Comparison of ENCODE assay signal across 9 cellular contexts in the genomic region with DNA sequence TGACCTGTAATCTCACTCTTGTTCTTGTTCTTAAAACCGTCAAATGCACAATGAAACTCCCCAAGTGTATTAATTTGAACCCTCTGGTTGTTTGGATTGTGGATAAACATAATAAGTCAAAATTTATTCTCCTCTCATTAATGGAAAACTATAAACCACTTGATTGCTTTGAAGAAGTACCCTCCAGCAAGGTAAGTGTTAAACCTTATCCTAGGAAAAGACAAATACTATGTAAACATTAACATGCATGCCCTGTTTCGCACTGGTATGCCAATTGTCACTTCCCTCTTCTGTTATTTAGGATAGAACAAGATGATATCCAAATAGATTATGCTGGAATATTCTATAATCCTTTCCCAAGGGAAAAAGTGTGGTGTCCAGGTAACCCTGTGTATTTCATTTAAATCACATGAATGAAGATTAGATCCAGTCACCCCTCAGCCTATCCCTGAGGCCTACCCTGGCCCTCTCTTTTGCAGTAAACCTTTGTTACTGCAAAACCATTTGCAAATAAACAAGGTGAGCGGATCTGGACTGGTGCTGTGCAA. TPM values are rescaled to one million over a fixed set of nuclear protein-coding genes. Genes with fewer than 3 reads are reported as not detected.
DNase-seq lines count a peak whose midpoint lies in the region; ATAC-seq, FAIRE-seq and TF ChIP-seq lines count a peak whose summit lies in the region.
"Had no signal": no experiment of that assay in that cellular context is flagged by ENCODE, and none has a peak within 500 bp of the region (broad histone marks: within the 10 kb centered on the region; RNA-seq: fewer than 3 reads in every experiment).

No MANE protein-coding gene starts in this region.

- no peak overlapping the region for H2BK20ac ChIP-seq in H1 (ENCODE audit: low read length)

- no peak overlapping the region for H2AK5ac ChIP-seq in H1 (ENCODE audit: low read depth, low read length)

- POLR2A ChIA-PET in CD8-positive, alpha-beta T cell (lab: Charles Lee) = interaction anchor here (1.0 to 2.7 kb wide), 5 partner anchors 24 to 140 kb away, joined by 3 to 26 read pairs (median 6); a partner anchor contains a TSS
- POLR2A ChIA-PET in H1 (lab: Charles Lee; ENCODE audit: partially characterized antibody) = interaction anchor here (0.9 to 3.2 kb wide), 8 partner anchors 10 to 141 kb away, joined by 3 to 17 read pairs (median 4); a partner anchor contains a TSS

- H3K14ac ChIP-seq in H1 (ENCODE audit: insufficient read length) = no peak overlapping the region

- peaks cover 43% of the 10 kb centered on the region for H3K4me1 Mint-ChIP-seq in CD8-positive, alpha-beta T cell (ENCODE audit: low read depth)

- peak overlapping the region; percentile 80 for H3K4me3 ChIP-seq in CD8-positive, alpha-beta T cell (ENCODE audit: low read depth, low read length)
- H3K4me3 ChIP-seq in H1 (ENCODE audit: extremely low read depth in 1 of 4, insufficient read depth in 2 of 4, low read depth in 3 of 4, low read length in 4 of 4) (peak overlapping the region; percentile 54 to 78 (median 70)), osteoblast (ENCODE audit: insufficient read depth, low read length) (peak overlapping the region; percentile 94)

- no peak overlapping the region for H2BK15ac ChIP-seq in H1 (ENCODE audit: low read length)

- H3K79me1 ChIP-seq in H1 (ENCODE audit: low read depth, low read length) = no peaks in the 10 kb centered on the region; the same call in 1 of the 2 replicates

- H4K20me1 ChIP-seq in H1 (replicated peaks in 1 of 2; ENCODE audit: control insufficient read depth in 1 of 2, insufficient read depth in 2 of 2, low read length in 2 of 2) (no peaks in the 10 kb centered on the region), osteoblast (ENCODE audit: insufficient read depth, low read length) (no peaks in the 10 kb centered on the region)

- peak overlapping the region; percentile 63 to 82 for H3K4me2 ChIP-seq in H1 (ENCODE audit: insufficient read depth in 1 of 2, low read depth in 2 of 2, low read length in 2 of 2)
- H3K4me2 ChIP-seq in osteoblast (ENCODE audit: insufficient read depth, low read length) = peak overlapping the region; percentile 95

- no peak overlapping the region for H3K23ac ChIP-seq in H1 (ENCODE audit: insufficient read length)

- no peak for DNase-seq in CD8-positive, alpha-beta T cell
- peak; percentile 48 for DNase-seq in NCI-H748 treated with DMSO at 0.1 percent for 48 hours (lab: John Stamatoyannopoulos, UW)
- no peak for DNase-seq in H1 (ENCODE audit: low read depth in 1 of 2, low spot score in 2 of 2)
- no peak for DNase-seq in osteoblast (ENCODE audit: insufficient read length, low spot score, missing footprints)
- no peak for DNase-seq in NCI-H1417 treated with DMSO at 0.1 percent for 48 hours (lab: John Stamatoyannopoulos, UW)
- DNase-seq in activated CD4-positive, CD25-positive, alpha-beta regulatory T cell treated with anti-CD3 and anti-CD28 coated beads, Interleukin-2, amount 50 U/mL, for 72 hours = no peak
- no peak for DNase-seq in ACHN

- peak overlapping the region; percentile 8 for H4K5ac ChIP-seq in H1 (ENCODE audit: insufficient read length, low read depth, low read length)

- 31% methylated on average over 3 of the region's 3 CpGs; no CpG with 5 or more reads in 1 of the 2 experiments for WGBS in H1 (ENCODE audit: extremely low coverage in 1 of 2, insufficient coverage in 1 of 2, insufficient read length in 1 of 2, insufficient replicate concordance in 2 of 2, low coverage in 1 of 2, low lambda C conversion rate in 2 of 2, missing lambda C conversion rate in 1 of 2), 2 experiments

- H2BK12ac ChIP-seq in H1 (ENCODE audit: low read depth, low read length) = no peak overlapping the region

- CTCF ChIA-PET in CD8-positive, alpha-beta T cell (lab: Charles Lee) = interaction anchor here (1.3 kb wide), 1 partner anchor 134 kb away, joined by 3 read pairs; no protein-coding TSS in a partner anchor
- CTCF ChIA-PET in H1 (lab: Charles Lee; ENCODE audit: partially characterized antibody) = no interaction called here

- no peak overlapping the region for H2BK120ac ChIP-seq in H1 (replicated peaks; ENCODE audit: low read depth, low read length)

- intact Hi-C loops in CD8-positive, alpha-beta T cell (cut with DNase I, micrococcal nuclease) = loop anchor here (1.0 to 5.0 kb wide), 4 partner anchors 36 to 906 kb away; a partner anchor contains a TSS

- no peaks in the 10 kb centered on the region for H3K27me3 Mint-ChIP-seq in CD8-positive, alpha-beta T cell (ENCODE audit: low read depth)

- H2BK5ac ChIP-seq in H1 (ENCODE audit: low read depth, low read length) = peak overlapping the region; percentile 87

- no peak overlapping the region for H3K4ac ChIP-seq in H1 (replicated peaks; ENCODE audit: insufficient read length, low read depth, low read length)

- H4K91ac ChIP-seq in H1 (replicated peaks; ENCODE audit: insufficient read length, low read length) = no peak overlapping the region

- in situ Hi-C loops in ACHN (cut with HindIII; ENCODE audit: low pct_ligation_motif_present, low pct_unique_long_range_greater_than_20kb, low sequenced_read_pairs) = no loop called here

- peak overlapping the region; percentile 90; the same call in 1 of the 2 replicates for H3K18ac ChIP-seq in H1 (ENCODE audit: extremely low read depth, low read length)

- no peak for TF ChIP-seq CTCF in CD8-positive, alpha-beta T cell (IDR thresholded peaks at IDR 0.05)
- TF ChIP-seq CTCF in H1 (IDR thresholded peaks at IDR 0.05; ENCODE audit: control extremely low read depth in 1 of 3, insufficient read depth in 1 of 3, low read depth in 1 of 3, low read length in 3 of 3) = no peak
- TF ChIP-seq CTCF in osteoblast (IDR thresholded peaks at IDR 0.05; ENCODE audit: extremely low read depth, low read depth, low read length) = no peak

- H3K27ac Mint-ChIP-seq in CD8-positive, alpha-beta T cell = peak overlapping the region; percentile 93

- no peak for ATAC-seq in CD8-positive, alpha-beta T cell
- ATAC-seq in GM21825 (IDR thresholded peaks at IDR 0.05; ENCODE audit: unreplicated experiment) = no peak

- peak overlapping the region; percentile 90 for H3K4me3 Mint-ChIP-seq in CD8-positive, alpha-beta T cell

- no peaks in the 10 kb centered on the region for H3K36me3 ChIP-seq in CD8-positive, alpha-beta T cell (ENCODE audit: insufficient read depth, low read length)
- H3K36me3 ChIP-seq in H1 (ENCODE audit: control insufficient read depth in 2 of 4, insufficient read depth in 4 of 4, low read length in 3 of 4) (peaks cover 0 to 4% (median 0%) of the 10 kb centered on the region in 4 experiments; a peak in 3 of 8 replicates), osteoblast (ENCODE audit: insufficient read depth, low read length) (peaks cover 10% of the 10 kb centered on the region)

- H3K79me2 ChIP-seq in H1 (ENCODE audit: control insufficient read depth in 1 of 2, insufficient read depth in 2 of 2, low read length in 2 of 2) (peaks cover 0 to 11% of the 10 kb centered on the region in 2 experiments; a peak in 1 of 4 replicates), osteoblast (ENCODE audit: insufficient read depth, low read length) (peaks cover 23% of the 10 kb centered on the region)

- H3K27ac ChIP-seq in CD8-positive, alpha-beta T cell (ENCODE audit: low read depth, low read length) = peak overlapping the region; percentile 87
- 0 out of 2 replicates have a peak overlapping the region, but pooled peaks have one; percentile 20 for H3K27ac ChIP-seq in H1 (ENCODE audit: low read depth, low read length)
- peak overlapping the region; percentile 78 for H3K27ac ChIP-seq in osteoblast (ENCODE audit: low read depth, low read length)

- H3K23me2 ChIP-seq in H1 (ENCODE audit: low read depth, low read length) = peaks cover 9% of the 10 kb centered on the region

- no peak for FAIRE-seq in H1 (lab: Jason Lieb, UNC)

- peak overlapping the region in 3 of 4 experiments; percentile 51 to 84 (median 58); a peak in 6 of 7 replicates for H3K9ac ChIP-seq in H1 (replicated peaks in 1 of 4; ENCODE audit: extremely low read depth in 1 of 4, low read depth in 3 of 4, low read length in 3 of 4)

- no peaks in the 10 kb centered on the region for H3K9me3 ChIP-seq in CD8-positive, alpha-beta T cell (ENCODE audit: low read length)
- H3K9me3 ChIP-seq in H1 (ENCODE audit: insufficient read depth in 2 of 2, low read depth in 1 of 2, low read length in 1 of 2) (no peaks in the 10 kb centered on the region), osteoblast (ENCODE audit: low read depth, low read length) (no peaks in the 10 kb centered on the region)

- H3K4me1 ChIP-seq in CD8-positive, alpha-beta T cell (ENCODE audit: insufficient read depth, low read length) = peaks cover 20% of the 10 kb centered on the region
- H3K4me1 ChIP-seq in H1 (replicated peaks in 1 of 4; ENCODE audit: control insufficient read depth in 3 of 4, insufficient read depth in 4 of 4, low read length in 3 of 4) = peaks cover 0 to 3% (median 1%) of the 10 kb centered on the region in 4 experiments; a peak in 3 of 7 replicates
- H3K4me1 ChIP-seq in osteoblast (ENCODE audit: insufficient read depth, low read length) = peaks cover 15% of the 10 kb centered on the region

- peaks cover 17% of the 10 kb centered on the region for H3K36me3 Mint-ChIP-seq in CD8-positive, alpha-beta T cell

- no peak for TF ChIP-seq EP300 in H1 (IDR thresholded peaks at IDR 0.05; ENCODE audit: borderline replicate concordance in 1 of 2, low read depth in 2 of 2, low read length in 2 of 2)

- no peaks in the 10 kb centered on the region for H3K27me3 ChIP-seq in CD8-positive, alpha-beta T cell (ENCODE audit: insufficient read depth, low read length)
- H3K27me3 ChIP-seq in H1 (replicated peaks in 1 of 4; ENCODE audit: control insufficient read depth in 3 of 4, extremely low read depth in 1 of 4, insufficient read depth in 3 of 4, low read length in 3 of 4) (no peaks in the 10 kb centered on the region), osteoblast (ENCODE audit: insufficient read depth, low read length) (no peaks in the 10 kb centered on the region)
- H3K27me3 ChIP-seq: foreskin keratinocyte had no signal

- H2AFZ ChIP-seq in H1 (ENCODE audit: low read length) = no peak overlapping the region
- peak overlapping the region; percentile 87 for H2AFZ ChIP-seq in osteoblast (ENCODE audit: low read length)

- TF ChIP-seq POLR2A in H1 (IDR thresholded peaks at IDR 0.05; ENCODE audit: control extremely low read depth in 1 of 2, low read depth in 2 of 2, low read length in 2 of 2) = no peak

- no peak overlapping the region for H4K8ac ChIP-seq in H1 (ENCODE audit: extremely low read depth, insufficient read depth, low read length)

- TF ChIP-seq RAD21 in H1 (IDR thresholded peaks at IDR 0.05 in 1 of 2, conservative IDR thresholded peaks at IDR 0.05 in 1 of 2; ENCODE audit: low read depth in 2 of 2, low read length in 2 of 2) = no peak

- H3K9me3 Mint-ChIP-seq in CD8-positive, alpha-beta T cell = peaks cover 17% of the 10 kb centered on the region

- H3K56ac ChIP-seq in H1 (replicated peaks; ENCODE audit: insufficient read length, low read depth, low read length) = peak overlapping the region; percentile 83

RNA-seq across cellular contexts. Expression of a gene that starts 1.3 kb away (rescaled TPM):
- total RNA-seq in CD8-positive, alpha-beta T cell = 10 to 100 TPM; 21.9 to 22.4 TPM
- total RNA-seq in H1 (2021; fragmentation: NEBNext Ultra II Directional; extraction: Animal tissue kit (Norgen Biotek cat#: 25700)) = 32.7 and 40.2 TPM in 2 replicates
- 12.2 and 13.7 TPM in 2 replicates for polyA plus RNA-seq in H1 (2011; rRNA removed)
- polyA plus RNA-seq in H1 (2011; cell fraction: cytosol; rRNA removed) = 19.4 TPM
- polyA plus RNA-seq in H1 (2011; cell fraction: nucleus; rRNA removed) = 11.4 TPM
- 20.8 to 26.7 TPM (median 24.0 TPM) in 4 replicates for polyA plus RNA-seq in H1 (2012, experiment 1 of 2)
- 30.1 TPM for polyA plus RNA-seq in H1 (2012, experiment 2 of 2)
- 25.8 TPM for polyA plus RNA-seq in H1 (2013, experiment 1 of 2)
- polyA plus RNA-seq in H1 (2013, experiment 2 of 2) = 25.8 TPM
- 10.3 and 10.4 TPM in 2 replicates for polyA minus RNA-seq in H1 (2011; rRNA and poly(A)+ RNA removed)
- polyA minus RNA-seq in H1 (2011; cell fraction: cytosol; rRNA and poly(A)+ RNA removed) = 8.7 TPM
- polyA minus RNA-seq in H1 (2011; cell fraction: nucleus; rRNA and poly(A)+ RNA removed) = 6.1 TPM
- 51.3 and 55.4 TPM in 2 replicates for total RNA-seq in osteoblast

RNA-seq across cellular contexts. Expression of a gene that starts 40.1 kb away (rescaled TPM):
- total RNA-seq in CD8-positive, alpha-beta T cell = 10 to 100 TPM; 31.1 to 34.1 TPM
- total RNA-seq in H1 (2021; fragmentation: NEBNext Ultra II Directional; extraction: Animal tissue kit (Norgen Biotek cat#: 25700)) = 40.8 and 42.7 TPM in 2 replicates
- polyA plus RNA-seq in H1 (2011; rRNA removed) = 11.7 and 13.9 TPM in 2 replicates
- polyA plus RNA-seq in H1 (2011; cell fraction: cytosol; rRNA removed) = 22.5 TPM
- 15.1 TPM for polyA plus RNA-seq in H1 (2011; cell fraction: nucleus; rRNA removed)
- polyA plus RNA-seq in H1 (2012, experiment 1 of 2) = 31.8 to 34.8 TPM (median 33.6 TPM) in 4 replicates
- polyA plus RNA-seq in H1 (2012, experiment 2 of 2) = 9.2 TPM
- polyA plus RNA-seq in H1 (2013, experiment 1 of 2) = 30.0 TPM
- 30.4 TPM for polyA plus RNA-seq in H1 (2013, experiment 2 of 2)
- polyA minus RNA-seq in H1 (2011; rRNA and poly(A)+ RNA removed) = 11.2 and 11.5 TPM in 2 replicates
- polyA minus RNA-seq in H1 (2011; cell fraction: cytosol; rRNA and poly(A)+ RNA removed) = 21.4 TPM
- polyA minus RNA-seq in H1 (2011; cell fraction: nucleus; rRNA and poly(A)+ RNA removed) = 21.8 TPM
- 35.9 and 39.4 TPM in 2 replicates for total RNA-seq in osteoblast

RNA-seq across cellular contexts. Expression of a gene that starts 57.0 kb away (rescaled TPM):
- total RNA-seq in CD8-positive, alpha-beta T cell = 1,000 to 10,000 TPM; 1,923 to 2,016 TPM
- total RNA-seq in H1 (2021; fragmentation: NEBNext Ultra II Directional; extraction: Animal tissue kit (Norgen Biotek cat#: 25700)) = 1,867 and 1,891 TPM in 2 replicates
- polyA plus RNA-seq in H1 (2011; rRNA removed) = 765 and 1,314 TPM in 2 replicates
- 1,935 TPM for polyA plus RNA-seq in H1 (2011; cell fraction: cytosol; rRNA removed)
- 982 TPM for polyA plus RNA-seq in H1 (2011; cell fraction: nucleus; rRNA removed)
- 1,519 to 2,491 TPM (median 1,703 TPM) in 4 replicates for polyA plus RNA-seq in H1 (2012, experiment 1 of 2)
- polyA plus RNA-seq in H1 (2012, experiment 2 of 2) = 1,600 TPM
- 4,759 TPM for polyA plus RNA-seq in H1 (2013, experiment 1 of 2)
- polyA plus RNA-seq in H1 (2013, experiment 2 of 2) = 4,618 TPM
- 203 and 227 TPM in 2 replicates for polyA minus RNA-seq in H1 (2011; rRNA and poly(A)+ RNA removed)
- polyA minus RNA-seq in H1 (2011; cell fraction: cytosol; rRNA and poly(A)+ RNA removed) = 340 TPM
- polyA minus RNA-seq in H1 (2011; cell fraction: nucleus; rRNA and poly(A)+ RNA removed) = 248 TPM
- total RNA-seq in osteoblast = 1,101 and 1,268 TPM in 2 replicates

Comparison
In these comparisons a context has a peak if more than half of its experiments do, and no peak if none do; other contexts are left out.
1. H3K27ac ChIP-seq: peak in every context shown above with its lines; median percentile 87 in CD8-positive, alpha-beta T cell; 78 in osteoblast; 20 in H1.